Comparison of ENCODE assay signal across 9 cellular contexts in the genomic region with DNA sequence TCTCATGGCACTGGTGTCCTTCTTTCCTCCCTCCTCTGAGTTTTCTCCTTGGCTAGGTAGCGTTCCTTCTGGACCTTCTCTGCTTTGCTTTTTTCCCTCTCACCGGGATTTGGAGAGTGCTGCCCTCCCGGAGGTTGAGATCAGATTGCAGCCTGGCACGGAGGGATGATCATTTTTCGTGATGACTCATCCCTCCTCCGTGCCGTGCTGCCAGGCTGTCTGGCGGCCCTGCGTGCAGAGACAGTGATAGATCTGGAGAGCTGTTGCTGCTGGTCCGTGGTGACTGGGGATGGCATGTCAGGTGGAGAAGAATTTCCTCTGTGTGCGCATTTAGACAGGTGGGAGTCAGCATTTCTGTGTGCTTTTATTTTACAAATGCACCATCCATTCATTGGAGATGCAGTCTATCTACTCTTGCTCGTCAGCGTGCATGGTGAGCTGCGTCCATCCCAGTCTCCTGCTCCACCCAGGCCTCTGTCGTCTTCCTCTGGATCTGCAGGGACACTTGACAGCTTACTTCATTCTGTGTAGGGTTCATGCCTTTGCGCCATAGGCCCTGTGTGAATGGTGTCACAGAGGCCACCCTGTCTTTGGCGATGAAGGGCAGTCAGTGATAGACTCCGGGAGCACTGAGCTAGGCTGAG.
DNase-seq lines count a peak whose midpoint lies in the region; ATAC-seq, FAIRE-seq and TF ChIP-seq lines count a peak whose summit lies in the region.
"Had no signal": no experiment of that assay in that cellular context is flagged by ENCODE, and none has a peak within 500 bp of the region (broad histone marks: within the 10 kb centered on the region; RNA-seq: fewer than 3 reads in every experiment).

No MANE protein-coding gene starts in this region.

- peak; percentile 24 to 30 for DNase-seq in SJCRH30
- peak in 41 of 42 donors; percentile 34 to 91 (median 69) for DNase-seq in head of caudate nucleus
- no peak for DNase-seq in activated naive CD4-positive, alpha-beta T cell treated with anti-CD3 and anti-CD28 coated beads, Interleukin-2, amount 10 ng/mL, durations not matched to agents 7 days and 5 days
- no peak for DNase-seq in GM12892 (ENCODE audit: insufficient read length)

- no peaks in the 10 kb centered on the region for H3K36me3 ChIP-seq in SJCRH30

- no peak overlapping the region for H3K27ac Mint-ChIP-seq in activated naive CD4-positive, alpha-beta T cell treated with anti-CD3 and anti-CD28 coated beads, Interleukin-2, amount 10 ng/mL, durations not matched to agents 7 days and 5 days

- TF ChIP-seq POLR2A in GM12892 (IDR thresholded peaks at IDR 0.05; ENCODE audit: low read depth, low read length), result no peak

- no peaks in the 10 kb centered on the region for H3K27me3 ChIP-seq in SJCRH30

- no peak for FAIRE-seq in GM12892 (lab: Jason Lieb, UNC)

- H3K9me3 Mint-ChIP-seq in activated naive CD4-positive, alpha-beta T cell treated with anti-CD3 and anti-CD28 coated beads, Interleukin-2, amount 10 ng/mL, durations not matched to agents 7 days and 5 days, result peaks cover 12% of the 10 kb centered on the region

- no peak overlapping the region for H3K4me3 ChIP-seq in SJCRH30

- intact Hi-C loops in head of caudate nucleus (cut with DNase I), result no loop called here

- CTCF ChIA-PET in activated naive CD4-positive, alpha-beta T cell treated with anti-CD3 and anti-CD28 coated beads, Interleukin-2, amount 10 ng/mL, durations not matched to agents 7 days and 5 days (lab: Charles Lee), result interaction anchor here (0.6 kb wide), 1 partner anchor 10 kb away, joined by 3 read pairs; no protein-coding TSS in a partner anchor

- TF ChIP-seq CTCF in C4-2B (conservative IDR thresholded peaks at IDR 0.05) (peak; percentile 15), LNCAP (IDR thresholded peaks at IDR 0.05) (peak; percentile 14; the same call in 1 of the 2 replicates)

- no peak overlapping the region for H3K4me3 Mint-ChIP-seq in activated naive CD4-positive, alpha-beta T cell treated with anti-CD3 and anti-CD28 coated beads, Interleukin-2, amount 10 ng/mL, durations not matched to agents 7 days and 5 days

- peaks cover 3% of the 10 kb centered on the region for H3K4me1 Mint-ChIP-seq in activated naive CD4-positive, alpha-beta T cell treated with anti-CD3 and anti-CD28 coated beads, Interleukin-2, amount 10 ng/mL, durations not matched to agents 7 days and 5 days

- no peaks in the 10 kb centered on the region for H3K9me3 ChIP-seq in SJCRH30 (replicated peaks)

- H3K27ac ChIP-seq in C4-2B, result peak overlapping the region; percentile 81
- H3K27ac ChIP-seq in SJCRH30, result no peak overlapping the region

- no peaks in the 10 kb centered on the region for H3K27me3 Mint-ChIP-seq in activated naive CD4-positive, alpha-beta T cell treated with anti-CD3 and anti-CD28 coated beads, Interleukin-2, amount 10 ng/mL, durations not matched to agents 7 days and 5 days

- H3K36me3 Mint-ChIP-seq in activated naive CD4-positive, alpha-beta T cell treated with anti-CD3 and anti-CD28 coated beads, Interleukin-2, amount 10 ng/mL, durations not matched to agents 7 days and 5 days, result peaks cover 13% of the 10 kb centered on the region

- no peaks in the 10 kb centered on the region for H3K4me1 ChIP-seq in SJCRH30

- ATAC-seq in GM19452 (IDR thresholded peaks at IDR 0.05; ENCODE audit: unreplicated experiment), result no peak
- ATAC-seq in HG03521 (IDR thresholded peaks at IDR 0.05; ENCODE audit: unreplicated experiment), result no peak
- ATAC-seq: activated CD4-positive, CD25-positive, alpha-beta regulatory T cell treated with anti-CD3 and anti-CD28 coated beads, Interleukin-2, amount 50 U/mL, for 24 hours had no signal

Comparison
In these comparisons a context has a peak if more than half of its experiments do, and no peak if none do; other contexts are left out.
1. DNase-seq: peak in SJCRH30 (2 of 2) and head of caudate nucleus (41 of 42); none in activated naive CD4-positive, alpha-beta T cell treated with anti-CD3 and anti-CD28 coated beads, Interleukin-2, amount 10 ng/mL, durations not matched to agents 7 days and 5 days (single experiment) and GM12892 (single experiment).